In genomic region chr9:76459691-76460635, GRCh38 we compare ENCODE assay signal across 8 cellular contexts. TPM values are rescaled to one million over a fixed set of nuclear protein-coding genes. Genes with fewer than 3 reads are reported as not detected.
A peak's percentile ranks its signal among the peaks of the same experiment; 100 is the strongest.
DNase-seq lines count a peak whose midpoint lies in the region; ATAC-seq and TF ChIP-seq lines count a peak whose summit lies in the region.

No MANE protein-coding gene starts in this region.

- TF ChIP-seq EP300 in upper lobe of left lung (IDR thresholded peaks at IDR 0.05), result no peak

- peaks cover 2% of the 10 kb centered on the region for H3K36me3 Mint-ChIP-seq in IgD-negative memory B cell
- H3K36me3 Mint-ChIP-seq in endodermal cell (ENCODE audit: low read depth), result peaks cover 33% of the 10 kb centered on the region

- H3K27ac ChIP-seq in endodermal cell (ENCODE audit: low read depth, low read length) (no peak overlapping the region), upper lobe of left lung (peak overlapping the region; percentile 48 to 83 (median 62))

- peaks cover 44% of the 10 kb centered on the region for H3K36me3 ChIP-seq in endodermal cell (ENCODE audit: control insufficient read depth, insufficient read depth, low read length)
- no peaks in the 10 kb centered on the region for H3K36me3 ChIP-seq in upper lobe of left lung

- TF ChIP-seq CTCF in endodermal cell (conservative IDR thresholded peaks at IDR 0.05) (peak; percentile 77), upper lobe of left lung (IDR thresholded peaks at IDR 0.05) (no peak)

- 0 to 2% methylated on average over 24 to 32 of the region's 32 CpGs for WGBS in endodermal cell (ENCODE audit: insufficient coverage in 1 of 2, insufficient read length in 1 of 2), 2 experiments
- 8 to 9% methylated on average over 32 of the region's 32 CpGs for WGBS in upper lobe of left lung, 2 donors

- peak; percentile 8 for DNase-seq in stimulated activated CD4-positive, alpha-beta T cell treated with anti-CD3 and anti-CD28 coated beads, Interleukin-1b, Interleukin-23, amount 100 ng/mL, for 48 hours
- DNase-seq in stimulated activated CD4-positive, alpha-beta T cell treated with anti-CD3 and anti-CD28 coated beads, Interleukin-4, amount 100 ng/mL, for 24 hours, result no peak
- DNase-seq in SK-N-DZ (ENCODE audit: low spot score), result peak; percentile 51
- peak; percentile 90 for DNase-seq in endodermal cell
- DNase-seq in medulla oblongata (ENCODE audit: extremely low spot score), result peak; percentile 20
- DNase-seq in upper lobe of left lung, result peak; percentile 56 to 58
- DNase-seq in activated effector memory CD4-positive, alpha-beta T cell treated with anti-CD3 and anti-CD28 coated beads, Interleukin-2, amount 50 U/mL, for 16 hours, result no peak

- H3K4me1 Mint-ChIP-seq in IgD-negative memory B cell, result peaks cover 22 to 33% (median 31%) of the 10 kb centered on the region in 3 donors
- H3K4me1 Mint-ChIP-seq in endodermal cell, result peaks cover 38% of the 10 kb centered on the region

- H3K4me3 ChIP-seq in endodermal cell (ENCODE audit: low read length) (peak overlapping the region; percentile 98), upper lobe of left lung (peak overlapping the region; percentile 38 to 85 (median 72))

- H3K9me3 Mint-ChIP-seq in IgD-negative memory B cell (peaks cover 0 to 2% (median 0%) of the 10 kb centered on the region in 3 donors), endodermal cell (no peaks in the 10 kb centered on the region)

- TF ChIP-seq POLR2A in upper lobe of left lung (IDR thresholded peaks at IDR 0.05), result no peak

- H3K9ac ChIP-seq in endodermal cell (ENCODE audit: extremely low read depth, low read length, poor library complexity, severe bottlenecking), result peak overlapping the region; percentile 74

- H3K9me3 ChIP-seq in endodermal cell (ENCODE audit: control insufficient read depth, low read length) (no peaks in the 10 kb centered on the region), upper lobe of left lung (no peaks in the 10 kb centered on the region)

- H3K27ac Mint-ChIP-seq in IgD-negative memory B cell (peak overlapping the region in 2 of 3 donors; percentile 1 to 23), endodermal cell (peak overlapping the region; percentile 92)

- H3K27me3 Mint-ChIP-seq in IgD-negative memory B cell (peaks cover 38% of the 10 kb centered on the region), endodermal cell (ENCODE audit: insufficient read depth) (no peaks in the 10 kb centered on the region)

- no peaks in the 10 kb centered on the region for H3K27me3 ChIP-seq in endodermal cell (ENCODE audit: control insufficient read depth, insufficient read depth, low read length, poor library complexity, severe bottlenecking)
- no peaks in the 10 kb centered on the region for H3K27me3 ChIP-seq in upper lobe of left lung

- H3K4me3 Mint-ChIP-seq in IgD-negative memory B cell (peak overlapping the region; percentile 90 to 95 (median 94)), endodermal cell (peak overlapping the region; percentile 84)

- peak; percentile 39 to 70 for ATAC-seq in upper lobe of left lung (ENCODE audit: low FRiP score in 2 of 2)

- H3K4me1 ChIP-seq in endodermal cell (ENCODE audit: control insufficient read depth, insufficient read depth, low read length) (peaks cover 15% of the 10 kb centered on the region), upper lobe of left lung (peaks cover 14 to 27% (median 19%) of the 10 kb centered on the region in 4 donors)

RNA-seq across cellular contexts. Expression of gene GCNT1, which starts 1.0 kb away (rescaled TPM):
- polyA plus RNA-seq in IgD-negative memory B cell, result 4.6 TPM
- 0.12 and 0.23 TPM in 2 replicates for polyA plus RNA-seq in SK-N-DZ (2014; cell fraction: cytosol; rRNA removed)
- polyA plus RNA-seq in SK-N-DZ (2014; cell fraction: nucleus; rRNA removed), result 0.22 and 0.25 TPM in 2 replicates
- 10 to 100 TPM; 70.6 to 76.1 TPM for total RNA-seq in endodermal cell
- polyA plus RNA-seq in endodermal cell (2013, experiment 1 of 2), result 22.7 TPM
- 22.9 TPM for polyA plus RNA-seq in endodermal cell (2013, experiment 2 of 2)
- total RNA-seq in upper lobe of left lung, result 10 to 100 TPM in 3 of 6 donors, 1 to 10 TPM in 3; 2.3 to 20.8 (median 9.1) TPM

Comparison
In these comparisons a context has a peak if more than half of its experiments do, and no peak if none do; other contexts are left out.
1. DNase-seq: peak in stimulated activated CD4-positive, alpha-beta T cell treated with anti-CD3 and anti-CD28 coated beads, Interleukin-1b, Interleukin-23, amount 100 ng/mL, for 48 hours (single experiment), SK-N-DZ (single experiment), endodermal cell (single experiment), medulla oblongata (single experiment) and upper lobe of left lung (2 of 2); none in stimulated activated CD4-positive, alpha-beta T cell treated with anti-CD3 and anti-CD28 coated beads, Interleukin-4, amount 100 ng/mL, for 24 hours (single experiment) and activated effector memory CD4-positive, alpha-beta T cell treated with anti-CD3 and anti-CD28 coated beads, Interleukin-2, amount 50 U/mL, for 16 hours (single experiment).